In the genomic region with DNA sequence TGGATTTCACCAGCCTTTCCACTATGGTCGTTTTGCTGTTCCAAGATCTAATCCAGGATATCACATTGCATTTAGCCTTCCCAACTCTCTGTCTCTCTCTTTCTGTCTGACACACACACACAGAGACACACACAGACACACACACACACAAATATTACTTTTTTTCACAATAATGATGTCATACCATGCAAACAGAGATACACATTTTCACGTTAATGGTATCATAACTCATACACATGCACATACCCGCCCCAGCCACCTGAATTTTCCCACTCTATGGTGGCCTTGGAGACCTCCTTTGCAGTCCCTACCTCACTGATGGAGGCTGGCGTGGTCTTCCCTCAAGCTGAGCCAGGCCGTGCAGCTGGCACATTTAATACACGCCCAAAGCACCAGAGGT, we compare ENCODE assay signal across 1 cellular context.
TF ChIP-seq lines count a peak whose summit lies in the region.

No MANE protein-coding gene starts in this region.

TF ChIP-seq in H1, 55 proteins besides CTCF, POLR2A, EP300 and RAD21:
- TF ChIP-seq, protein P1, sequence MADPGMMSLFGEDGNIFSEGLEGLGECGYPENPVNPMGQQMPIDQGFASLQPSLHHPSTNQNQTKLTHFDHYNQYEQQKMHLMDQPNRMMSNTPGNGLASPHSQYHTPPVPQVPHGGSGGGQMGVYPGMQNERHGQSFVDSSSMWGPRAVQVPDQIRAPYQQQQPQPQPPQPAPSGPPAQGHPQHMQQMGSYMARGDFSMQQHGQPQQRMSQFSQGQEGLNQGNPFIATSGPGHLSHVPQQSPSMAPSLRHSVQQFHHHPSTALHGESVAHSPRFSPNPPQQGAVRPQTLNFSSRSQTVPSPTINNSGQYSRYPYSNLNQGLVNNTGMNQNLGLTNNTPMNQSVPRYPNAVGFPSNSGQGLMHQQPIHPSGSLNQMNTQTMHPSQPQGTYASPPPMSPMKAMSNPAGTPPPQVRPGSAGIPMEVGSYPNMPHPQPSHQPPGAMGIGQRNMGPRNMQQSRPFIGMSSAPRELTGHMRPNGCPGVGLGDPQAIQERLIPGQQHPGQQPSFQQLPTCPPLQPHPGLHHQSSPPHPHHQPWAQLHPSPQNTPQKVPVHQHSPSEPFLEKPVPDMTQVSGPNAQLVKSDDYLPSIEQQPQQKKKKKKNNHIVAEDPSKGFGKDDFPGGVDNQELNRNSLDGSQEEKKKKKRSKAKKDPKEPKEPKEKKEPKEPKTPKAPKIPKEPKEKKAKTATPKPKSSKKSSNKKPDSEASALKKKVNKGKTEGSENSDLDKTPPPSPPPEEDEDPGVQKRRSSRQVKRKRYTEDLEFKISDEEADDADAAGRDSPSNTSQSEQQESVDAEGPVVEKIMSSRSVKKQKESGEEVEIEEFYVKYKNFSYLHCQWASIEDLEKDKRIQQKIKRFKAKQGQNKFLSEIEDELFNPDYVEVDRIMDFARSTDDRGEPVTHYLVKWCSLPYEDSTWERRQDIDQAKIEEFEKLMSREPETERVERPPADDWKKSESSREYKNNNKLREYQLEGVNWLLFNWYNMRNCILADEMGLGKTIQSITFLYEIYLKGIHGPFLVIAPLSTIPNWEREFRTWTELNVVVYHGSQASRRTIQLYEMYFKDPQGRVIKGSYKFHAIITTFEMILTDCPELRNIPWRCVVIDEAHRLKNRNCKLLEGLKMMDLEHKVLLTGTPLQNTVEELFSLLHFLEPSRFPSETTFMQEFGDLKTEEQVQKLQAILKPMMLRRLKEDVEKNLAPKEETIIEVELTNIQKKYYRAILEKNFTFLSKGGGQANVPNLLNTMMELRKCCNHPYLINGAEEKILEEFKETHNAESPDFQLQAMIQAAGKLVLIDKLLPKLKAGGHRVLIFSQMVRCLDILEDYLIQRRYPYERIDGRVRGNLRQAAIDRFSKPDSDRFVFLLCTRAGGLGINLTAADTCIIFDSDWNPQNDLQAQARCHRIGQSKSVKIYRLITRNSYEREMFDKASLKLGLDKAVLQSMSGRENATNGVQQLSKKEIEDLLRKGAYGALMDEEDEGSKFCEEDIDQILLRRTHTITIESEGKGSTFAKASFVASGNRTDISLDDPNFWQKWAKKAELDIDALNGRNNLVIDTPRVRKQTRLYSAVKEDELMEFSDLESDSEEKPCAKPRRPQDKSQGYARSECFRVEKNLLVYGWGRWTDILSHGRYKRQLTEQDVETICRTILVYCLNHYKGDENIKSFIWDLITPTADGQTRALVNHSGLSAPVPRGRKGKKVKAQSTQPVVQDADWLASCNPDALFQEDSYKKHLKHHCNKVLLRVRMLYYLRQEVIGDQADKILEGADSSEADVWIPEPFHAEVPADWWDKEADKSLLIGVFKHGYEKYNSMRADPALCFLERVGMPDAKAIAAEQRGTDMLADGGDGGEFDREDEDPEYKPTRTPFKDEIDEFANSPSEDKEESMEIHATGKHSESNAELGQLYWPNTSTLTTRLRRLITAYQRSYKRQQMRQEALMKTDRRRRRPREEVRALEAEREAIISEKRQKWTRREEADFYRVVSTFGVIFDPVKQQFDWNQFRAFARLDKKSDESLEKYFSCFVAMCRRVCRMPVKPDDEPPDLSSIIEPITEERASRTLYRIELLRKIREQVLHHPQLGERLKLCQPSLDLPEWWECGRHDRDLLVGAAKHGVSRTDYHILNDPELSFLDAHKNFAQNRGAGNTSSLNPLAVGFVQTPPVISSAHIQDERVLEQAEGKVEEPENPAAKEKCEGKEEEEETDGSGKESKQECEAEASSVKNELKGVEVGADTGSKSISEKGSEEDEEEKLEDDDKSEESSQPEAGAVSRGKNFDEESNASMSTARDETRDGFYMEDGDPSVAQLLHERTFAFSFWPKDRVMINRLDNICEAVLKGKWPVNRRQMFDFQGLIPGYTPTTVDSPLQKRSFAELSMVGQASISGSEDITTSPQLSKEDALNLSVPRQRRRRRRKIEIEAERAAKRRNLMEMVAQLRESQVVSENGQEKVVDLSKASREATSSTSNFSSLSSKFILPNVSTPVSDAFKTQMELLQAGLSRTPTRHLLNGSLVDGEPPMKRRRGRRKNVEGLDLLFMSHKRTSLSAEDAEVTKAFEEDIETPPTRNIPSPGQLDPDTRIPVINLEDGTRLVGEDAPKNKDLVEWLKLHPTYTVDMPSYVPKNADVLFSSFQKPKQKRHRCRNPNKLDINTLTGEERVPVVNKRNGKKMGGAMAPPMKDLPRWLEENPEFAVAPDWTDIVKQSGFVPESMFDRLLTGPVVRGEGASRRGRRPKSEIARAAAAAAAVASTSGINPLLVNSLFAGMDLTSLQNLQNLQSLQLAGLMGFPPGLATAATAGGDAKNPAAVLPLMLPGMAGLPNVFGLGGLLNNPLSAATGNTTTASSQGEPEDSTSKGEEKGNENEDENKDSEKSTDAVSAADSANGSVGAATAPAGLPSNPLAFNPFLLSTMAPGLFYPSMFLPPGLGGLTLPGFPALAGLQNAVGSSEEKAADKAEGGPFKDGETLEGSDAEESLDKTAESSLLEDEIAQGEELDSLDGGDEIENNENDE (IDR thresholded peaks at IDR 0.05; ENCODE audit: insufficient replicate concordance, low read length), result no peak
- TF ChIP-seq RNF2 (IDR thresholded peaks at IDR 0.05; ENCODE audit: borderline replicate concordance, low read depth, low read length, missing control alignments, poor library complexity, severe bottlenecking) (no peak), TAF1 (IDR thresholded peaks at IDR 0.05; ENCODE audit: low read depth, low read length) (no peak), RFX5 (IDR thresholded peaks at IDR 0.05; ENCODE audit: borderline replicate concordance, low read depth, low read length) (no peak), SAP30 (IDR thresholded peaks at IDR 0.05; ENCODE audit: insufficient read depth, insufficient replicate concordance, low read length) (no peak), GTF2F1 (IDR thresholded peaks at IDR 0.05; ENCODE audit: borderline replicate concordance, low read depth, low read length) (no peak), EZH2 (IDR thresholded peaks at IDR 0.05; ENCODE audit: low read depth, low read length, severe bottlenecking) (no peak), CBX8 (IDR thresholded peaks at IDR 0.05; ENCODE audit: borderline replicate concordance, low read depth, low read length) (no peak), SP2 (IDR thresholded peaks at IDR 0.05; ENCODE audit: low read length) (no peak), ZNF274 (IDR thresholded peaks at IDR 0.05; ENCODE audit: borderline replicate concordance, extremely low read depth, low read length) (no peak)
- TF ChIP-seq, protein P2, sequence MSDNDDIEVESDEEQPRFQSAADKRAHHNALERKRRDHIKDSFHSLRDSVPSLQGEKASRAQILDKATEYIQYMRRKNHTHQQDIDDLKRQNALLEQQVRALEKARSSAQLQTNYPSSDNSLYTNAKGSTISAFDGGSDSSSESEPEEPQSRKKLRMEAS (IDR thresholded peaks at IDR 0.05), result no peak
